ENCODE assay signal across 11 cellular contexts in genomic region chr9:111891910-111892499, GRCh38. TPM values are rescaled to one million over a fixed set of nuclear protein-coding genes. Genes with fewer than 3 reads are reported as not detected.
A peak's percentile ranks its signal among the peaks of the same experiment; 100 is the strongest.
DNase-seq lines count a peak whose midpoint lies in the region; ATAC-seq and TF ChIP-seq lines count a peak whose summit lies in the region.
"Had no signal": no experiment of that assay in that cellular context is flagged by ENCODE, and none has a peak within 500 bp of the region (broad histone marks: within the 10 kb centered on the region; RNA-seq: fewer than 3 reads in every experiment).

No MANE protein-coding gene starts in this region.

- peaks cover 18% of the 10 kb centered on the region for H3K4me1 Mint-ChIP-seq in activated CD4-positive, alpha-beta T cell treated with anti-CD3 and anti-CD28 coated beads, Interleukin-2, amount 10 ng/mL, durations not matched to agents 7 days and 5 days

- no peaks in the 10 kb centered on the region for H3K9me3 Mint-ChIP-seq in activated CD4-positive, alpha-beta T cell treated with anti-CD3 and anti-CD28 coated beads, Interleukin-2, amount 10 ng/mL, durations not matched to agents 7 days and 5 days
- H3K9me3 Mint-ChIP-seq: activated naive CD8-positive, alpha-beta T cell treated with anti-CD3 and anti-CD28 coated beads, Interleukin-2, amount 10 ng/mL, durations not matched to agents 7 days and 5 days had no signal

- H3K27me3 Mint-ChIP-seq in activated CD4-positive, alpha-beta T cell treated with anti-CD3 and anti-CD28 coated beads, Interleukin-2, amount 10 ng/mL, durations not matched to agents 7 days and 5 days, result no peaks in the 10 kb centered on the region
- H3K27me3 Mint-ChIP-seq: activated naive CD8-positive, alpha-beta T cell treated with anti-CD3 and anti-CD28 coated beads, Interleukin-2, amount 10 ng/mL, durations not matched to agents 7 days and 5 days had no signal

- peak overlapping the region; percentile 7 for H3K27ac ChIP-seq in epithelial cell of prostate

- no peak overlapping the region for H3K4me3 Mint-ChIP-seq in activated CD4-positive, alpha-beta T cell treated with anti-CD3 and anti-CD28 coated beads, Interleukin-2, amount 10 ng/mL, durations not matched to agents 7 days and 5 days
- H3K4me3 Mint-ChIP-seq: activated naive CD8-positive, alpha-beta T cell treated with anti-CD3 and anti-CD28 coated beads, Interleukin-2, amount 10 ng/mL, durations not matched to agents 7 days and 5 days had no signal

- CTCF ChIA-PET in activated CD4-positive, alpha-beta T cell treated with anti-CD3 and anti-CD28 coated beads, Interleukin-2, amount 10 ng/mL, durations not matched to agents 7 days and 5 days (lab: Charles Lee), result no interaction called here

- H3K27ac Mint-ChIP-seq in activated CD4-positive, alpha-beta T cell treated with anti-CD3 and anti-CD28 coated beads, Interleukin-2, amount 10 ng/mL, durations not matched to agents 7 days and 5 days, result no peak overlapping the region
- H3K27ac Mint-ChIP-seq: activated naive CD8-positive, alpha-beta T cell treated with anti-CD3 and anti-CD28 coated beads, Interleukin-2, amount 10 ng/mL, durations not matched to agents 7 days and 5 days had no signal

- TF ChIP-seq CTCF in omental fat pad (IDR thresholded peaks at IDR 0.05), result no peak

- POLR2A ChIA-PET in activated CD4-positive, alpha-beta T cell treated with anti-CD3 and anti-CD28 coated beads, Interleukin-2, amount 10 ng/mL, durations not matched to agents 7 days and 5 days (lab: Charles Lee), result no interaction called here

- no peaks in the 10 kb centered on the region for H3K36me3 Mint-ChIP-seq in activated CD4-positive, alpha-beta T cell treated with anti-CD3 and anti-CD28 coated beads, Interleukin-2, amount 10 ng/mL, durations not matched to agents 7 days and 5 days (ENCODE audit: low read depth)
- H3K36me3 Mint-ChIP-seq: activated naive CD8-positive, alpha-beta T cell treated with anti-CD3 and anti-CD28 coated beads, Interleukin-2, amount 10 ng/mL, durations not matched to agents 7 days and 5 days had no signal

- ATAC-seq in HG02759 (IDR thresholded peaks at IDR 0.05; ENCODE audit: unreplicated experiment) (no peak), omental fat pad (ENCODE audit: low FRiP score) (no peak)

- DNase-seq in activated CD4-positive, alpha-beta T cell treated with anti-CD3 and anti-CD28 coated beads, Interleukin-2, amount 10 ng/mL, durations not matched to agents 7 days and 5 days, result peak; percentile 38
- DNase-seq in activated CD4-positive, alpha-beta T cell treated with anti-CD3 and anti-CD28 coated beads for 4 hours, result no peak
- DNase-seq in NCI-H526 (lab: John Stamatoyannopoulos, UW) (peak; percentile 45 to 69), epithelial cell of prostate (ENCODE audit: low read depth, low spot score) (no peak), ureter (ENCODE audit: low spot score) (peak; percentile 60), NCI-H1417 (lab: John Stamatoyannopoulos, UW) (no peak), omental fat pad (ENCODE audit: low spot score) (no peak)
- DNase-seq: activated naive CD8-positive, alpha-beta T cell treated with anti-CD3 and anti-CD28 coated beads, Interleukin-2, amount 10 ng/mL, durations not matched to agents 7 days and 5 days; BE2C; MV-4-11 had no signal

RNA-seq across cellular contexts. Expression of gene UGCG, which starts 4.6 kb away (rescaled TPM):
- 10 to 100 TPM; 21.8 to 23.2 TPM for total RNA-seq in activated CD4-positive, alpha-beta T cell treated with anti-CD3 and anti-CD28 coated beads, Interleukin-2, amount 10 ng/mL, durations not matched to agents 7 days and 5 days
- total RNA-seq in ureter (52.1 TPM), omental fat pad (100 to 1,000 TPM in 1 of 4 donors, 10 to 100 TPM in 3; 25.0 to 203 (median 59.7) TPM)

Comparison
In these comparisons a context has a peak if more than half of its experiments do, and no peak if none do; other contexts are left out.
1. DNase-seq: peak in activated CD4-positive, alpha-beta T cell treated with anti-CD3 and anti-CD28 coated beads, Interleukin-2, amount 10 ng/mL, durations not matched to agents 7 days and 5 days (single experiment), NCI-H526 (2 of 2) and ureter (single experiment); none in activated CD4-positive, alpha-beta T cell treated with anti-CD3 and anti-CD28 coated beads for 4 hours (0 of 2), epithelial cell of prostate (single experiment), NCI-H1417 (0 of 3) and omental fat pad (single experiment).